In the genomic region with DNA sequence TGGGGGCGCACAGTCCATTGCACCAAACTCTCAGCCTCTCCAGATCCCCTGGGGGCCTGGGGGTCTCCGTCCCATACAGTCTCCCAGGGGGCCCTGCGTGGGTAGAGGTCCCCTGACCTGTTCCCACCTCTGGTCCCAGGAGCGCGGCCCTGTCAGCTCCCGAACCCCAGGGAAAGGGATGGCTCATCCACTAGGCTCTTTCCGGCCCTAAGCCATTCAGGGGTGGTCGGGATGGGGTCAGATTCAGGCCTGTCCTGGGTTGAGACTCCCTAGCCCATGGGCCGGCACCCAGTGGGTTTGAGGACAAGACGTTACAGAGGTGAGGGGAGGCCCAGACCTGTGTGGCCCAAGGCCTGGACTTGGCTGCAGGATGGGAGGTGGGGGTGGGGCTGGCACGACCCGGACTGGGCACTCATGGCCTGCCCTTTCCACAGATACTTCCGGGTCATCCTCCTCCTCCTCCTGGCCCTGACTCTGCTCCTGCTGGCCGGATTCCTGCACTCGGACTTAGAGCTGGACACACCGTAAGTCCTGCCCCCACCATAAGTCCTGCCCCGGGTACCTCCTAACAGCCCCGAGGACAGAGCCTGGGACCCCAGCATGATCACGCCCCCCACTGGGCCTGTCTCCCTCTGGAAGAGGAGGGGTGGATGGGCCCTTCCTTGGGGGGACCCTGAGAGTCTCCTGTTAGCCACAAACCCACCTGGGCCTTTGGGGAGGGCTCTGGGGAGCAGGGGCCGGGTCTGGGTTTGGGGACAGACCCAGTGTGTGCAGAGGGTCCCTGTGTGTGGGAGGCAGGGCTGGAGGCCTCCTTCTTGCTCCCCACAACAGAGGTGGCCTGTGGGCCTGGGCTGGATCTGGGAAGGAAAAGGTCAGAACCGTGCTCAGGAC, we compare ENCODE assay signal across 18 cellular contexts. TPM values are rescaled to one million over a fixed set of nuclear protein-coding genes. Genes with fewer than 3 reads are reported as not detected.
DNase-seq lines count a peak whose midpoint lies in the region; ATAC-seq and TF ChIP-seq lines count a peak whose summit lies in the region.
"Had no signal": no experiment of that assay in that cellular context is flagged by ENCODE, and none has a peak within 500 bp of the region (broad histone marks: within the 10 kb centered on the region; RNA-seq: fewer than 3 reads in every experiment).

No MANE protein-coding gene starts in this region.

- H3K4me1 ChIP-seq in BE2C (peaks cover 12% of the 10 kb centered on the region), osteoblast (ENCODE audit: insufficient read depth, low read length) (no peaks in the 10 kb centered on the region)

- POLR2A ChIA-PET in GM10248 (lab: Yijun Ruan, JAX), result no interaction called here

- no peak overlapping the region for H2AFZ ChIP-seq in osteoblast (ENCODE audit: low read length)

- H3K27ac ChIP-seq in osteoblast (ENCODE audit: low read depth, low read length), result no peak overlapping the region
- H3K27ac ChIP-seq: KMS-11, Peyer's patch had no signal

- no peaks in the 10 kb centered on the region for H3K79me2 ChIP-seq in osteoblast (ENCODE audit: insufficient read depth, low read length)

- ATAC-seq in left lobe of liver (no peak), HG03039 (IDR thresholded peaks at IDR 0.05; ENCODE audit: unreplicated experiment) (no peak)
- ATAC-seq: activated T-helper 17 cell treated with anti-CD3 and anti-CD28 coated beads, Interleukin-2, amount 50 U/mL, for 72 hours; natural killer cell treated with Interleukin-12 subunit alpha and Interleukin-12 subunit beta and Interleukin-15 and Interleukin-18, amount 100 ng/mL, for 72 hours had no signal

- no peak overlapping the region for H3K4me3 ChIP-seq in BE2C (ENCODE audit: low read depth, low read length)
- no peak overlapping the region for H3K4me3 ChIP-seq in osteoblast (ENCODE audit: insufficient read depth, low read length)
- H3K4me3 ChIP-seq: Peyer's patch had no signal

- H3K4me2 ChIP-seq in osteoblast (ENCODE audit: insufficient read depth, low read length), result no peak overlapping the region
- H3K4me2 ChIP-seq: KMS-11 had no signal

- H3K9me3 ChIP-seq in BE2C (no peaks in the 10 kb centered on the region), osteoblast (ENCODE audit: low read depth, low read length) (no peaks in the 10 kb centered on the region)
- H3K9me3 ChIP-seq: Peyer's patch had no signal

- CTCF ChIA-PET in GM10248 (lab: Yijun Ruan, JAX), result no interaction called here

- H3K27me3 ChIP-seq in BE2C (no peaks in the 10 kb centered on the region), osteoblast (ENCODE audit: insufficient read depth, low read length) (peaks cover 28% of the 10 kb centered on the region)
- H3K27me3 ChIP-seq: Peyer's patch had no signal

- H3K36me3 ChIP-seq in BE2C (no peaks in the 10 kb centered on the region), osteoblast (ENCODE audit: insufficient read depth, low read length) (no peaks in the 10 kb centered on the region)
- H3K36me3 ChIP-seq: Peyer's patch had no signal

- TF ChIP-seq CTCF in BE2C (IDR thresholded peaks at IDR 0.05; ENCODE audit: low read depth, low read length) (no peak), GM10248 (IDR thresholded peaks at IDR 0.05; ENCODE audit: control extremely low read depth, extremely low read depth, low read depth, missing control alignments) (no peak), osteoblast (IDR thresholded peaks at IDR 0.05; ENCODE audit: extremely low read depth, low read depth, low read length) (no peak)

- no peaks in the 10 kb centered on the region for H4K20me1 ChIP-seq in osteoblast (ENCODE audit: insufficient read depth, low read length)

- DNase-seq in BE2C (peak; percentile 7), GM10248 (ENCODE audit: extremely low spot score) (peak; percentile 13), ecto neural progenitor cell (ENCODE audit: low spot score) (peak; percentile 43), osteoblast (ENCODE audit: insufficient read length, low spot score, missing footprints) (peak; percentile 57), mucosa of gallbladder (ENCODE audit: low spot score) (no peak), left lobe of liver (ENCODE audit: low spot score) (no peak)
- DNase-seq: foreskin fibroblast, NCI-H1092 treated with DMSO at 0.1 percent for 48 hours, NCI-H2171, SW 1271 had no signal

RNA-seq across cellular contexts. Expression of gene NEU4, which starts 10.1 kb away (rescaled TPM):
- 8.5 TPM for polyA plus RNA-seq in BE2C (2012; ENCODE audit: insufficient read depth, insufficient read length, low read depth)
- total RNA-seq in osteoblast, result not detected in 2 replicates
- total RNA-seq in mucosa of gallbladder, result 34.8 TPM
- total RNA-seq in left lobe of liver, result 109 TPM
- total RNA-seq: endothelial cell of umbilical vein had no signal
- polyA plus RNA-seq: endothelial cell of umbilical vein had no signal

RNA-seq across cellular contexts. Expression of gene GAL3ST2, which starts 22.3 kb away (rescaled TPM):
- polyA plus RNA-seq in BE2C (2012; ENCODE audit: insufficient read depth, insufficient read length, low read depth), result 4.8 TPM
- 0.29 and 0.36 TPM in 2 replicates for total RNA-seq in osteoblast
- total RNA-seq in mucosa of gallbladder, result 26.4 TPM
- 0.55 TPM for total RNA-seq in left lobe of liver
- total RNA-seq: endothelial cell of umbilical vein, lung microvascular endothelial cell had no signal
- polyA plus RNA-seq: endothelial cell of umbilical vein had no signal

RNA-seq across cellular contexts. Expression of gene PDCD1, which starts 59.8 kb away (rescaled TPM):
- polyA plus RNA-seq in BE2C (2012; ENCODE audit: insufficient read depth, insufficient read length, low read depth), result 1.8 TPM
- total RNA-seq in osteoblast (not detected in 2 replicates), mucosa of gallbladder (1.5 TPM), left lobe of liver (0.18 TPM)
- total RNA-seq: cerebellum, endothelial cell of umbilical vein, lung microvascular endothelial cell had no signal
- polyA plus RNA-seq: endothelial cell of umbilical vein had no signal

Comparison
In these comparisons a context has a peak if more than half of its experiments do, and no peak if none do; other contexts are left out.
1. DNase-seq: peak in BE2C (single experiment), GM10248 (single experiment), ecto neural progenitor cell (single experiment) and osteoblast (single experiment); none in mucosa of gallbladder (single experiment) and left lobe of liver (single experiment).
2. RNA of gene NEU4, which starts 10.1 kb away (total RNA-seq): 109 TPM in left lobe of liver (single experiment) and 34.8 TPM in mucosa of gallbladder (single experiment); not detected in osteoblast; every median in the first group is over 10 times any median in the second.
3. RNA of gene GAL3ST2, which starts 22.3 kb away (total RNA-seq): 26.4 TPM in mucosa of gallbladder (single experiment); 0.55 TPM in left lobe of liver (single experiment) and 0.29 to 0.36 TPM in osteoblast; every median in the first group is over 10 times any median in the second.